In genomic region chr20:40446868-40447267, GRCh38 we compare ENCODE assay signal across 19 cellular contexts.
"Had no signal": no experiment of that assay in that cellular context is flagged by ENCODE, and none has a peak within 500 bp of the region (broad histone marks: within the 10 kb centered on the region; RNA-seq: fewer than 3 reads in every experiment).

No MANE protein-coding gene starts in this region.

- FAIRE-seq: kidney had no signal

- H3K9me3 Mint-ChIP-seq: natural killer cell treated with Interleukin-12 subunit alpha and Interleukin-12 subunit beta and Interleukin-15 and Interleukin-18, amount 100 ng/mL, for 72 hours; stimulated activated naive B cell treated with anti-CD40 and anti-IgM and Interleukin-4, amounts not matched to agents 10 μg/mL and 1 μg/mL and 100 μg/mL, for 72 hours had no signal

- H3K36me3 Mint-ChIP-seq: natural killer cell treated with Interleukin-12 subunit alpha and Interleukin-12 subunit beta and Interleukin-15 and Interleukin-18, amount 100 ng/mL, for 72 hours; stimulated activated naive B cell treated with anti-CD40 and anti-IgM and Interleukin-4, amounts not matched to agents 10 μg/mL and 1 μg/mL and 100 μg/mL, for 72 hours had no signal

- H3K27me3 ChIP-seq: breast epithelium, esophagus squamous epithelium, transverse colon had no signal

- H3K27ac ChIP-seq: breast epithelium, coronary artery, epithelial cell of prostate, esophagus squamous epithelium, stomach, thoracic aorta, transverse colon had no signal

- H3K4me3 Mint-ChIP-seq: natural killer cell treated with Interleukin-12 subunit alpha and Interleukin-12 subunit beta and Interleukin-15 and Interleukin-18, amount 100 ng/mL, for 72 hours; stimulated activated naive B cell treated with anti-CD40 and anti-IgM and Interleukin-4, amounts not matched to agents 10 μg/mL and 1 μg/mL and 100 μg/mL, for 72 hours had no signal

- H3K36me3 ChIP-seq: breast epithelium, esophagus squamous epithelium, stomach, thoracic aorta, transverse colon had no signal

- H3K27ac Mint-ChIP-seq: natural killer cell treated with Interleukin-12 subunit alpha and Interleukin-12 subunit beta and Interleukin-15 and Interleukin-18, amount 100 ng/mL, for 72 hours; stimulated activated naive B cell treated with anti-CD40 and anti-IgM and Interleukin-4, amounts not matched to agents 10 μg/mL and 1 μg/mL and 100 μg/mL, for 72 hours had no signal

- H3K4me3 ChIP-seq: breast epithelium, coronary artery, esophagus squamous epithelium, stomach, thoracic aorta, transverse colon had no signal

- ATAC-seq: left cardiac atrium; natural killer cell treated with Interleukin-12 subunit alpha and Interleukin-12 subunit beta and Interleukin-15 and Interleukin-18, amount 100 ng/mL, for 72 hours; right cardiac atrium; stimulated activated naive B cell treated with anti-CD40 and anti-IgM and Interleukin-4, amounts not matched to agents 10 μg/mL and 1 μg/mL and 100 μg/mL, for 72 hours had no signal

- H3K4me1 Mint-ChIP-seq: stimulated activated naive B cell treated with anti-CD40 and anti-IgM and Interleukin-4, amounts not matched to agents 10 μg/mL and 1 μg/mL and 100 μg/mL, for 72 hours had no signal

- H3K4me1 ChIP-seq: breast epithelium, stomach had no signal

- DNase-seq: caudate nucleus; effector memory CD4-positive, alpha-beta T cell; esophagus squamous epithelium; foreskin fibroblast; kidney; left cardiac atrium; mammary epithelial cell; right cardiac atrium; stimulated activated CD4-positive, alpha-beta T cell treated with anti-CD3 and anti-CD28 coated beads, Interleukin-2, amount 100 ng/mL, for 24 hours; stimulated activated CD4-positive, alpha-beta T cell treated with anti-CD3 and anti-CD28 coated beads, Interleukin-4, amount 100 ng/mL, for 4 hours; stimulated activated naive B cell treated with anti-CD40 and anti-IgM and Interleukin-4, amounts not matched to agents 10 μg/mL and 1 μg/mL and 100 μg/mL, for 72 hours; stomach; substantia nigra; transverse colon had no signal

- H3K9me3 ChIP-seq: breast epithelium, esophagus squamous epithelium, stomach, thoracic aorta, transverse colon had no signal
